In the genomic region with DNA sequence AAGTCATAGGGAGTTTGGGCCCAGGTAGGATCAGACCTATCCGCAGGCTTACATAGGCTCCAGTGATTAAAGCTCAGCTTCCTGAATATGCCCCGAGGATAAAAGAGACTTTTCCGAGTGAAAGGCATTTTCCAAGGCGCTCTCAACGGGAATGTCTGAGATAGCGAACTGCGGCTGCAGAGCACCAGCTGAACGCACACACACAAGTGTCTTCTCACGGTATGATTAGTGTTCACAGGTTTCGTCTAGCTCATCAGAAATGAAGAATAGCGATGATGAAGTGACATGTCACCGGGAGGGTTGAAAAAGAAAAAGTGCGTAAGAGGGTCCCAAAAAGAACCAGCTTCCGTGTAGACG, we compare ENCODE assay signal across 8 cellular contexts. TPM values are rescaled to one million over a fixed set of nuclear protein-coding genes. Genes with fewer than 3 reads are reported as not detected.
A peak's percentile ranks its signal among the peaks of the same experiment; 100 is the strongest.
DNase-seq lines count a peak whose midpoint lies in the region; ATAC-seq and TF ChIP-seq lines count a peak whose summit lies in the region.

No MANE protein-coding gene starts in this region.

- no peaks in the 10 kb centered on the region for H3K36me3 ChIP-seq in SU-DHL-6 (ENCODE audit: low read length)
- H3K36me3 ChIP-seq in gastroesophageal sphincter = no peaks in the 10 kb centered on the region

- peaks cover 31% of the 10 kb centered on the region; the same call in 1 of the 2 replicates for H3K79me2 ChIP-seq in SU-DHL-6 (ENCODE audit: insufficient read depth, low read length)

- no peak for TF ChIP-seq POLR2A in gastroesophageal sphincter (IDR thresholded peaks at IDR 0.05)

- peak overlapping the region; percentile 94 for H2AFZ ChIP-seq in SU-DHL-6 (ENCODE audit: low read depth, low read length, severe bottlenecking)

- peak; percentile 79 for DNase-seq in DMS 273 (lab: John Stamatoyannopoulos, UW; ENCODE audit: unreplicated experiment)
- no peak for DNase-seq in DMS 273 treated with DMSO at 0.1 percent for 48 hours (lab: John Stamatoyannopoulos, UW)
- DNase-seq in retinal pigment epithelial cell (ENCODE audit: low read depth) = no peak
- no peak for DNase-seq in NCI-H2029 treated with DMSO at 0.1 percent for 48 hours (lab: John Stamatoyannopoulos, UW)
- no peak for DNase-seq in GM10266 (ENCODE audit: extremely low spot score)

- ATAC-seq in HG02840 (IDR thresholded peaks at IDR 0.05; ENCODE audit: low FRiP score, unreplicated experiment) (peak; percentile 29), gastroesophageal sphincter (peak; percentile 4)

- peaks cover 0 to 26% (median 0%) of the 10 kb centered on the region in 3 donors for H3K4me1 ChIP-seq in gastroesophageal sphincter

- H3K27ac ChIP-seq in SU-DHL-6 (ENCODE audit: low read depth, low read length) (no peak overlapping the region), gastroesophageal sphincter (peak overlapping the region in 2 of 4 donors; percentile 70 to 81)

- peaks cover 34% of the 10 kb centered on the region for H3F3A ChIP-seq in SU-DHL-6 (ENCODE audit: insufficient read depth)

- WGBS in gastroesophageal sphincter (ENCODE audit: low coverage in 1 of 2), 2 donors = 0 to 5% methylated on average over 3 to 8 of the region's 15 CpGs

- H3K4me3 ChIP-seq in SU-DHL-6 (ENCODE audit: insufficient read depth, low read length, poor library complexity, severe bottlenecking) (peak overlapping the region; percentile 71), gastroesophageal sphincter (peak overlapping the region; percentile 77 to 84), retinal pigment epithelial cell (ENCODE audit: low read length) (peak overlapping the region; percentile 64)

- no peaks in the 10 kb centered on the region for H3K27me3 ChIP-seq in SU-DHL-6 (ENCODE audit: low read length)
- peaks cover 32% of the 10 kb centered on the region for H3K27me3 ChIP-seq in gastroesophageal sphincter

- H3K9me3 ChIP-seq in SU-DHL-6 (ENCODE audit: insufficient read depth, low read length) (no peaks in the 10 kb centered on the region), gastroesophageal sphincter (no peaks in the 10 kb centered on the region)

- TF ChIP-seq EP300 in gastroesophageal sphincter (IDR thresholded peaks at IDR 0.05) = no peak

- peak overlapping the region; percentile 76 for H3K9ac ChIP-seq in SU-DHL-6 (ENCODE audit: low read length)

- H3K9me2 ChIP-seq in SU-DHL-6 (replicated peaks; ENCODE audit: insufficient read depth, low read length) = no peaks in the 10 kb centered on the region

- TF ChIP-seq CTCF in SU-DHL-6 (IDR thresholded peaks at IDR 0.05; ENCODE audit: insufficient read depth, low read length, poor library complexity, severe bottlenecking) (no peak), gastroesophageal sphincter (IDR thresholded peaks at IDR 0.05) (no peak), retinal pigment epithelial cell (conservative IDR thresholded peaks at IDR 0.05; ENCODE audit: low read depth, low read length) (no peak), GM10266 (IDR thresholded peaks at IDR 0.05; ENCODE audit: control insufficient read depth, insufficient read depth, low read depth, missing control alignments) (no peak)

- peak overlapping the region; percentile 78 for H3K4me2 ChIP-seq in SU-DHL-6 (ENCODE audit: low read depth, low read length, poor library complexity, severe bottlenecking)

- H4K20me1 ChIP-seq in SU-DHL-6 (ENCODE audit: low read depth, low read length) = peaks cover 7% of the 10 kb centered on the region; the same call in 1 of the 2 replicates

RNA-seq across cellular contexts. Expression of gene CARMIL1, which starts 0.6 kb away (rescaled TPM):
- 10 to 100 TPM in 3 of 4 donors, 1 to 10 TPM in 1; 6.2 to 17.2 (median 11.5) TPM for total RNA-seq in gastroesophageal sphincter
